In the genomic region with DNA sequence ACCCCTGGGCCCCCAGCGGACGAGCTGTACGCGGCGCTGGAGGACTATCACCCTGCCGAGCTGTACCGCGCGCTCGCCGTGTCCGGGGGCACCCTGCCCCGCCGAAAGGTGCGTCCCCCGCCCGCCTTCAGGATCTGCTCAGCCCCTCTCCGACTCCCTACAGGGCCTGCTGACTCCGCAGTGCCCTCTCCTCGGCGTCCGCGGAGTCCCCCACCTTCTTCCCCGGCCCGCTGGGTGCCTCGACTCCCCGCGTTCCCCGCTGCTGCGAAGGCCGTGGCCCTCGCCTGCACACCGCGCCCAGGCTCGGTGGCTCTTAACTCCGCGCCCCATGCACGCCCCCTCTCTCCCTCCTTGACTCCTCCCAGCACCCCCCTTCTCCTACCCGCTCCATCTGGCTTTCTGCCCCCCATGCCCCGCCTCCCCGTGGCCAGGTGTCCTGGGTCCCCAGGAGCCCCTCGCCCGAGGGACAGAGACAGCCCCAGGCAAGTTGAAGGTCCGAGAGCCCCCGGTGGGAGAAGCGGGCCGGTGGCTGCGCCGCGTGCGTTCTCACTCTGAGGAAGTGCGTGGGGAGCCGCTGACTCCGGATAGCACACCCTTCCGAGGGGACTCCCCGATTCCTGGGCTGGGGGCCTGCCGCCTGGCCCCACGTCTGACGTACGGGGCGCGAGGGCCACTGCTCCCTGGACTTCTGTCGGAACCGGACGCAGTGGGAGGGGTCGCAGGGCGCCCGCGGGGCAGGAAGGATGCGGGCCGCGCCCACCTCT, we compare ENCODE assay signal across 1 cellular context.
TF ChIP-seq lines count a peak whose summit lies in the region.

No MANE protein-coding gene starts in this region.

TF ChIP-seq in endothelial cell of umbilical vein, 7 proteins besides CTCF, POLR2A, EP300 and RAD21:
- TF ChIP-seq, protein P1, sequence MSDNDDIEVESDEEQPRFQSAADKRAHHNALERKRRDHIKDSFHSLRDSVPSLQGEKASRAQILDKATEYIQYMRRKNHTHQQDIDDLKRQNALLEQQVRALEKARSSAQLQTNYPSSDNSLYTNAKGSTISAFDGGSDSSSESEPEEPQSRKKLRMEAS (IDR thresholded peaks at IDR 0.05; ENCODE audit: insufficient read depth, insufficient read length), result no peak
- no peak for TF ChIP-seq EZH2 (IDR thresholded peaks at IDR 0.05; ENCODE audit: borderline replicate concordance, low read depth, low read length, severe bottlenecking)
- peak; percentile 14 for TF ChIP-seq POLR2AphosphoS5 (IDR thresholded peaks at IDR 0.05; ENCODE audit: insufficient read depth, low read depth, low read length)
